Comparison of ENCODE assay signal across 23 cellular contexts in genomic region chr6:128079026-128079425, GRCh38.
DNase-seq lines count a peak whose midpoint lies in the region; ATAC-seq, FAIRE-seq and TF ChIP-seq lines count a peak whose summit lies in the region.
"Had no signal": no experiment of that assay in that cellular context is flagged by ENCODE, and none has a peak within 500 bp of the region (broad histone marks: within the 10 kb centered on the region; RNA-seq: fewer than 3 reads in every experiment).

No MANE protein-coding gene starts in this region.

- TF ChIP-seq CTCF in HepG2 (CRISPR knock-in tag; IDR thresholded peaks at IDR 0.05): no peak
- TF ChIP-seq CTCF in right lobe of liver (IDR thresholded peaks at IDR 0.05): no peak
- TF ChIP-seq CTCF in KMS-11 (conservative IDR thresholded peaks at IDR 0.05; ENCODE audit: low read depth, low read length): no peak
- no peak for TF ChIP-seq CTCF in fibroblast of mammary gland (conservative IDR thresholded peaks at IDR 0.05; ENCODE audit: control insufficient read depth, insufficient read depth, low read depth, low read length)
- no peak for TF ChIP-seq CTCF in activated CD8-positive, alpha-beta T cell treated with anti-CD3 and anti-CD28 coated beads for 36 hours (IDR thresholded peaks at IDR 0.05)

- H3K4me3 ChIP-seq in HepG2 (replicated peaks in 1 of 3; ENCODE audit: insufficient read depth in 1 of 3, low read depth in 2 of 3, low read length in 3 of 3) (no peak overlapping the region), right lobe of liver (no peak overlapping the region), KMS-11 (IDR thresholded peaks at IDR 0.05; ENCODE audit: insufficient read depth, low read depth, low read length) (no peak overlapping the region), fibroblast of mammary gland (ENCODE audit: control insufficient read depth, low read depth, low read length) (no peak overlapping the region)
- H3K4me3 ChIP-seq: MG63 had no signal

- ATAC-seq in HepG2 (no peak), right lobe of liver (no peak)
- no peak for ATAC-seq in activated CD8-positive, alpha-beta T cell treated with anti-CD3 and anti-CD28 coated beads for 36 hours
- no peak for ATAC-seq in stimulated activated memory B cell treated with anti-CD40 and anti-IgM and Interleukin-4, amounts not matched to agents 10 μg/mL and 1 μg/mL and 100 μg/mL, for 72 hours
- ATAC-seq: Panc1 had no signal

- no peak overlapping the region for H3K4me2 ChIP-seq in HepG2 (ENCODE audit: low read depth, low read length)
- peak overlapping the region; percentile 57; the same call in 1 of the 2 replicates for H3K4me2 ChIP-seq in KMS-11

- H4K20me1 ChIP-seq in HepG2 (ENCODE audit: insufficient read depth, low read length) (no peaks in the 10 kb centered on the region), KMS-11 (ENCODE audit: insufficient read depth) (no peaks in the 10 kb centered on the region)

- TF ChIP-seq POLR2A in HepG2 (IDR thresholded peaks at IDR 0.05; ENCODE audit: insufficient read depth in 1 of 2, low read depth in 2 of 2, low read length in 2 of 2): no peak
- no peak for TF ChIP-seq POLR2A in right lobe of liver (IDR thresholded peaks at IDR 0.05)

- no peak for TF ChIP-seq RAD21 in HepG2 (CRISPR knock-in tag; IDR thresholded peaks at IDR 0.05)

- H3K27ac ChIP-seq in HepG2 (ENCODE audit: extremely low read length, insufficient read depth, low read length) (no peak overlapping the region), right lobe of liver (no peak overlapping the region), KMS-11 (no peak overlapping the region)
- H3K27ac ChIP-seq: 22Rv1, RWPE1 had no signal

- no peaks in the 10 kb centered on the region for H3K4me1 ChIP-seq in HepG2 (ENCODE audit: insufficient read depth, low read length)
- no peaks in the 10 kb centered on the region for H3K4me1 ChIP-seq in right lobe of liver
- peaks cover 37% of the 10 kb centered on the region for H3K4me1 ChIP-seq in KMS-11 (ENCODE audit: low read depth, poor library complexity, severe bottlenecking)

- H2AFZ ChIP-seq in HepG2 (ENCODE audit: low read length): no peak overlapping the region
- H2AFZ ChIP-seq in KMS-11 (ENCODE audit: low read depth): no peak overlapping the region

- H3K9me3 ChIP-seq in HepG2 (ENCODE audit: low read length): no peaks in the 10 kb centered on the region
- H3K9me3 ChIP-seq in right lobe of liver: no peaks in the 10 kb centered on the region
- H3K9me3 ChIP-seq: MG63 had no signal

- no peak overlapping the region for H3K27ac Mint-ChIP-seq in activated CD8-positive, alpha-beta T cell treated with anti-CD3 and anti-CD28 coated beads for 36 hours
- H3K27ac Mint-ChIP-seq in stimulated activated memory B cell treated with anti-CD40 and anti-IgM and Interleukin-4, amounts not matched to agents 10 μg/mL and 1 μg/mL and 100 μg/mL, for 72 hours: no peak overlapping the region

- peaks cover 8 to 59% of the 10 kb centered on the region in 2 experiments for H3K36me3 ChIP-seq in HepG2 (replicated peaks in 1 of 2; ENCODE audit: control insufficient read depth in 1 of 2, insufficient read depth in 2 of 2, low read length in 2 of 2)
- H3K36me3 ChIP-seq in right lobe of liver: peaks cover 0 to 3% (median 0%) of the 10 kb centered on the region in 4 donors
- no peaks in the 10 kb centered on the region for H3K36me3 ChIP-seq in KMS-11 (ENCODE audit: insufficient read depth)
- H3K36me3 ChIP-seq: MG63 had no signal

- no peaks in the 10 kb centered on the region for H3K27me3 ChIP-seq in HepG2 (ENCODE audit: control insufficient read depth in 1 of 2, insufficient read depth in 2 of 2, low read length in 2 of 2)
- no peaks in the 10 kb centered on the region for H3K27me3 ChIP-seq in right lobe of liver
- H3K27me3 ChIP-seq in KMS-11 (ENCODE audit: insufficient read depth, low read depth): no peaks in the 10 kb centered on the region
- H3K27me3 ChIP-seq: MG63 had no signal

- WGBS in HepG2 (ENCODE audit: low lambda C conversion rate): 95% methylated on average over 4 of the region's 4 CpGs
- WGBS in right lobe of liver (ENCODE audit: insufficient coverage, low coverage, low lambda C conversion rate, missing lambda C conversion rate): 93% methylated on average over 4 of the region's 4 CpGs

- no peak overlapping the region for H3K9ac ChIP-seq in HepG2 (ENCODE audit: insufficient read depth, low read depth, low read length)
- no peak overlapping the region for H3K9ac ChIP-seq in KMS-11

- H3K4me3 Mint-ChIP-seq in activated CD8-positive, alpha-beta T cell treated with anti-CD3 and anti-CD28 coated beads for 36 hours: no peak overlapping the region
- no peak overlapping the region for H3K4me3 Mint-ChIP-seq in stimulated activated memory B cell treated with anti-CD40 and anti-IgM and Interleukin-4, amounts not matched to agents 10 μg/mL and 1 μg/mL and 100 μg/mL, for 72 hours

- no peaks in the 10 kb centered on the region for H3K9me3 Mint-ChIP-seq in activated CD8-positive, alpha-beta T cell treated with anti-CD3 and anti-CD28 coated beads for 36 hours
- no peaks in the 10 kb centered on the region for H3K9me3 Mint-ChIP-seq in stimulated activated memory B cell treated with anti-CD40 and anti-IgM and Interleukin-4, amounts not matched to agents 10 μg/mL and 1 μg/mL and 100 μg/mL, for 72 hours

- no peak for TF ChIP-seq EP300 in HepG2 (IDR thresholded peaks at IDR 0.05; ENCODE audit: low read depth in 2 of 2, low read length in 2 of 2)
- no peak for TF ChIP-seq EP300 in HepG2 (CRISPR knock-in tag; IDR thresholded peaks at IDR 0.05; ENCODE audit: borderline replicate concordance)

- H3K79me2 ChIP-seq in HepG2 (ENCODE audit: insufficient read depth, low read length) (no peaks in the 10 kb centered on the region), KMS-11 (ENCODE audit: insufficient read depth, low read depth) (no peaks in the 10 kb centered on the region)

- DNase-seq in HepG2 (ENCODE audit: low spot score) (no peak), right lobe of liver (no peak), fibroblast of mammary gland (ENCODE audit: low read depth) (peak; percentile 3), NCI-H146 treated with DMSO at 0.1 percent for 48 hours (lab: John Stamatoyannopoulos, UW; ENCODE audit: unreplicated experiment) (no peak), Kasumi-1 (lab: John Stamatoyannopoulos, UW) (no peak)
- no peak for DNase-seq in activated CD8-positive, alpha-beta T cell treated with anti-CD3 and anti-CD28 coated beads for 36 hours
- DNase-seq: Calu3, DMS79 treated with DMSO at 0.1 percent for 48 hours, HCEC 1CT, Karpas-422, MG63, NCI-H1694, NCI-H2029 treated with DMSO at 0.1 percent for 48 hours, NCI-H2227 treated with DMSO at 0.1 percent for 48 hours, NCI-H510A, NCI-H69, SHP77 had no signal

- in situ Hi-C loops in HepG2 (cut with HindIII; ENCODE audit: extremely low pct_ligation_motif_present, low pct_unique_long_range_greater_than_20kb): no loop called here

- H3K4me1 Mint-ChIP-seq in activated CD8-positive, alpha-beta T cell treated with anti-CD3 and anti-CD28 coated beads for 36 hours (ENCODE audit: low read depth): peaks cover 8% of the 10 kb centered on the region
- no peaks in the 10 kb centered on the region for H3K4me1 Mint-ChIP-seq in stimulated activated memory B cell treated with anti-CD40 and anti-IgM and Interleukin-4, amounts not matched to agents 10 μg/mL and 1 μg/mL and 100 μg/mL, for 72 hours

- intact Hi-C loops in HepG2 (cut with micrococcal nuclease; ENCODE audit: unreplicated experiment): no loop called here
- intact Hi-C loops in right lobe of liver (cut with DNase I): no loop called here
- intact Hi-C loops in activated CD8-positive, alpha-beta T cell treated with anti-CD3 and anti-CD28 coated beads for 36 hours (cut with micrococcal nuclease): no loop called here

- FAIRE-seq in HepG2 (lab: Jason Lieb, UNC): no peak
- FAIRE-seq: H1 had no signal

- POLR2A ChIA-PET in HepG2 (lab: Yijun Ruan, JAX): no interaction called here
- POLR2A ChIA-PET in activated CD8-positive, alpha-beta T cell treated with anti-CD3 and anti-CD28 coated beads for 36 hours (lab: Charles Lee): no interaction called here

- CTCF ChIA-PET in HepG2 (lab: Yijun Ruan, JAX; ENCODE audit: low intra/inter-chr PET ratio, low total read pairs): no interaction called here
- CTCF ChIA-PET in activated CD8-positive, alpha-beta T cell treated with anti-CD3 and anti-CD28 coated beads for 36 hours (lab: Charles Lee): no interaction called here

- no peaks in the 10 kb centered on the region for H3K27me3 Mint-ChIP-seq in activated CD8-positive, alpha-beta T cell treated with anti-CD3 and anti-CD28 coated beads for 36 hours
- H3K27me3 Mint-ChIP-seq in stimulated activated memory B cell treated with anti-CD40 and anti-IgM and Interleukin-4, amounts not matched to agents 10 μg/mL and 1 μg/mL and 100 μg/mL, for 72 hours: no peaks in the 10 kb centered on the region

- peaks cover 19% of the 10 kb centered on the region for H3K36me3 Mint-ChIP-seq in activated CD8-positive, alpha-beta T cell treated with anti-CD3 and anti-CD28 coated beads for 36 hours (ENCODE audit: low read depth)
- H3K36me3 Mint-ChIP-seq in stimulated activated memory B cell treated with anti-CD40 and anti-IgM and Interleukin-4, amounts not matched to agents 10 μg/mL and 1 μg/mL and 100 μg/mL, for 72 hours: peaks cover 9% of the 10 kb centered on the region

- BruUV-seq in HepG2 (replicated peaks; lab: Mats Ljungman, UMichigan): no TSS peak

TF ChIP-seq in HepG2, 621 proteins besides CTCF, POLR2A, EP300 and RAD21 (continues in another document):
- TF ChIP-seq ZNF770 (CRISPR knock-in tag; IDR thresholded peaks at IDR 0.05) (no peak), RBM22 (optimal IDR thresholded peaks at IDR 0.05; ENCODE audit: low read length) (peak; percentile 38)
